In the genomic region with DNA sequence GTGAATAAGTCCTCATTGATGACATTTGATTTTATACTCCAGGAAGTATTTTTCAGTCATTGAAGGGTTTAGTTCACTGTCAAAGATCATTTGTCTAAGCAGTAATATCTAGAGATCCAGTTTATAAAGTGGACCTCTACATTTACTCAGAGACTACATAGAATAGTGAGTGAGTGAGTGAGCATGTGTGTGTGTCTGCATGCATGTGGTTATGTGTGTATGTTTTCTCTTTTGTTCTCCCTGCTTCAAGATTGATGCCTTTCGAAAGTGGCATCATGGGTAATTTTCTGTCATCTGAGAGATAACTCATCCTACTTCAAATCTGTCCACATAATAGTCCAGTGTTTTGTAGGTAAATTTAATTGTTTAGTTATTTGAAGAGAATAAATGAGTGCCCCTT, we compare ENCODE assay signal across 1 cellular context.
TF ChIP-seq lines count a peak whose summit lies in the region.

No MANE protein-coding gene starts in this region.

TF ChIP-seq in WTC11, 78 proteins besides CTCF, POLR2A, EP300 and RAD21 (continued from another document):
- TF ChIP-seq, protein P1, sequence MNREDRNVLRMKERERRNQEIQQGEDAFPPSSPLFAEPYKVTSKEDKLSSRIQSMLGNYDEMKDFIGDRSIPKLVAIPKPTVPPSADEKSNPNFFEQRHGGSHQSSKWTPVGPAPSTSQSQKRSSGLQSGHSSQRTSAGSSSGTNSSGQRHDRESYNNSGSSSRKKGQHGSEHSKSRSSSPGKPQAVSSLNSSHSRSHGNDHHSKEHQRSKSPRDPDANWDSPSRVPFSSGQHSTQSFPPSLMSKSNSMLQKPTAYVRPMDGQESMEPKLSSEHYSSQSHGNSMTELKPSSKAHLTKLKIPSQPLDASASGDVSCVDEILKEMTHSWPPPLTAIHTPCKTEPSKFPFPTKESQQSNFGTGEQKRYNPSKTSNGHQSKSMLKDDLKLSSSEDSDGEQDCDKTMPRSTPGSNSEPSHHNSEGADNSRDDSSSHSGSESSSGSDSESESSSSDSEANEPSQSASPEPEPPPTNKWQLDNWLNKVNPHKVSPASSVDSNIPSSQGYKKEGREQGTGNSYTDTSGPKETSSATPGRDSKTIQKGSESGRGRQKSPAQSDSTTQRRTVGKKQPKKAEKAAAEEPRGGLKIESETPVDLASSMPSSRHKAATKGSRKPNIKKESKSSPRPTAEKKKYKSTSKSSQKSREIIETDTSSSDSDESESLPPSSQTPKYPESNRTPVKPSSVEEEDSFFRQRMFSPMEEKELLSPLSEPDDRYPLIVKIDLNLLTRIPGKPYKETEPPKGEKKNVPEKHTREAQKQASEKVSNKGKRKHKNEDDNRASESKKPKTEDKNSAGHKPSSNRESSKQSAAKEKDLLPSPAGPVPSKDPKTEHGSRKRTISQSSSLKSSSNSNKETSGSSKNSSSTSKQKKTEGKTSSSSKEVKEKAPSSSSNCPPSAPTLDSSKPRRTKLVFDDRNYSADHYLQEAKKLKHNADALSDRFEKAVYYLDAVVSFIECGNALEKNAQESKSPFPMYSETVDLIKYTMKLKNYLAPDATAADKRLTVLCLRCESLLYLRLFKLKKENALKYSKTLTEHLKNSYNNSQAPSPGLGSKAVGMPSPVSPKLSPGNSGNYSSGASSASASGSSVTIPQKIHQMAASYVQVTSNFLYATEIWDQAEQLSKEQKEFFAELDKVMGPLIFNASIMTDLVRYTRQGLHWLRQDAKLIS (CRISPR knock-in tag; IDR thresholded peaks at IDR 0.05; ENCODE audit: borderline replicate concordance): no peak
- TF ChIP-seq, protein P2, sequence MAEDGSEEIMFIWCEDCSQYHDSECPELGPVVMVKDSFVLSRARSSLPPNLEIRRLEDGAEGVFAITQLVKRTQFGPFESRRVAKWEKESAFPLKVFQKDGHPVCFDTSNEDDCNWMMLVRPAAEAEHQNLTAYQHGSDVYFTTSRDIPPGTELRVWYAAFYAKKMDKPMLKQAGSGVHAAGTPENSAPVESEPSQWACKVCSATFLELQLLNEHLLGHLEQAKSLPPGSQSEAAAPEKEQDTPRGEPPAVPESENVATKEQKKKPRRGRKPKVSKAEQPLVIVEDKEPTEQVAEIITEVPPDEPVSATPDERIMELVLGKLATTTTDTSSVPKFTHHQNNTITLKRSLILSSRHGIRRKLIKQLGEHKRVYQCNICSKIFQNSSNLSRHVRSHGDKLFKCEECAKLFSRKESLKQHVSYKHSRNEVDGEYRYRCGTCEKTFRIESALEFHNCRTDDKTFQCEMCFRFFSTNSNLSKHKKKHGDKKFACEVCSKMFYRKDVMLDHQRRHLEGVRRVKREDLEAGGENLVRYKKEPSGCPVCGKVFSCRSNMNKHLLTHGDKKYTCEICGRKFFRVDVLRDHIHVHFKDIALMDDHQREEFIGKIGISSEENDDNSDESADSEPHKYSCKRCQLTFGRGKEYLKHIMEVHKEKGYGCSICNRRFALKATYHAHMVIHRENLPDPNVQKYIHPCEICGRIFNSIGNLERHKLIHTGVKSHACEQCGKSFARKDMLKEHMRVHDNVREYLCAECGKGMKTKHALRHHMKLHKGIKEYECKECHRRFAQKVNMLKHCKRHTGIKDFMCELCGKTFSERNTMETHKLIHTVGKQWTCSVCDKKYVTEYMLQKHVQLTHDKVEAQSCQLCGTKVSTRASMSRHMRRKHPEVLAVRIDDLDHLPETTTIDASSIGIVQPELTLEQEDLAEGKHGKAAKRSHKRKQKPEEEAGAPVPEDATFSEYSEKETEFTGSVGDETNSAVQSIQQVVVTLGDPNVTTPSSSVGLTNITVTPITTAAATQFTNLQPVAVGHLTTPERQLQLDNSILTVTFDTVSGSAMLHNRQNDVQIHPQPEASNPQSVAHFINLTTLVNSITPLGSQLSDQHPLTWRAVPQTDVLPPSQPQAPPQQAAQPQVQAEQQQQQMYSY (CRISPR knock-in tag; IDR thresholded peaks at IDR 0.05): no peak
- TF ChIP-seq CBFB (CRISPR knock-in tag; IDR thresholded peaks at IDR 0.05; ENCODE audit: low read depth) (no peak), NFATC4 (CRISPR knock-in tag; IDR thresholded peaks at IDR 0.05) (no peak), KAT7 (CRISPR knock-in tag; IDR thresholded peaks at IDR 0.05; ENCODE audit: borderline replicate concordance) (no peak), TEAD1 (CRISPR knock-in tag; IDR thresholded peaks at IDR 0.05) (no peak)
- TF ChIP-seq, protein P3, sequence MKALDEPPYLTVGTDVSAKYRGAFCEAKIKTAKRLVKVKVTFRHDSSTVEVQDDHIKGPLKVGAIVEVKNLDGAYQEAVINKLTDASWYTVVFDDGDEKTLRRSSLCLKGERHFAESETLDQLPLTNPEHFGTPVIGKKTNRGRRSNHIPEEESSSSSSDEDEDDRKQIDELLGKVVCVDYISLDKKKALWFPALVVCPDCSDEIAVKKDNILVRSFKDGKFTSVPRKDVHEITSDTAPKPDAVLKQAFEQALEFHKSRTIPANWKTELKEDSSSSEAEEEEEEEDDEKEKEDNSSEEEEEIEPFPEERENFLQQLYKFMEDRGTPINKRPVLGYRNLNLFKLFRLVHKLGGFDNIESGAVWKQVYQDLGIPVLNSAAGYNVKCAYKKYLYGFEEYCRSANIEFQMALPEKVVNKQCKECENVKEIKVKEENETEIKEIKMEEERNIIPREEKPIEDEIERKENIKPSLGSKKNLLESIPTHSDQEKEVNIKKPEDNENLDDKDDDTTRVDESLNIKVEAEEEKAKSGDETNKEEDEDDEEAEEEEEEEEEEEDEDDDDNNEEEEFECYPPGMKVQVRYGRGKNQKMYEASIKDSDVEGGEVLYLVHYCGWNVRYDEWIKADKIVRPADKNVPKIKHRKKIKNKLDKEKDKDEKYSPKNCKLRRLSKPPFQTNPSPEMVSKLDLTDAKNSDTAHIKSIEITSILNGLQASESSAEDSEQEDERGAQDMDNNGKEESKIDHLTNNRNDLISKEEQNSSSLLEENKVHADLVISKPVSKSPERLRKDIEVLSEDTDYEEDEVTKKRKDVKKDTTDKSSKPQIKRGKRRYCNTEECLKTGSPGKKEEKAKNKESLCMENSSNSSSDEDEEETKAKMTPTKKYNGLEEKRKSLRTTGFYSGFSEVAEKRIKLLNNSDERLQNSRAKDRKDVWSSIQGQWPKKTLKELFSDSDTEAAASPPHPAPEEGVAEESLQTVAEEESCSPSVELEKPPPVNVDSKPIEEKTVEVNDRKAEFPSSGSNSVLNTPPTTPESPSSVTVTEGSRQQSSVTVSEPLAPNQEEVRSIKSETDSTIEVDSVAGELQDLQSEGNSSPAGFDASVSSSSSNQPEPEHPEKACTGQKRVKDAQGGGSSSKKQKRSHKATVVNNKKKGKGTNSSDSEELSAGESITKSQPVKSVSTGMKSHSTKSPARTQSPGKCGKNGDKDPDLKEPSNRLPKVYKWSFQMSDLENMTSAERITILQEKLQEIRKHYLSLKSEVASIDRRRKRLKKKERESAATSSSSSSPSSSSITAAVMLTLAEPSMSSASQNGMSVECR (CRISPR knock-in tag; IDR thresholded peaks at IDR 0.05; ENCODE audit: borderline replicate concordance): no peak
- TF ChIP-seq, protein P4, sequence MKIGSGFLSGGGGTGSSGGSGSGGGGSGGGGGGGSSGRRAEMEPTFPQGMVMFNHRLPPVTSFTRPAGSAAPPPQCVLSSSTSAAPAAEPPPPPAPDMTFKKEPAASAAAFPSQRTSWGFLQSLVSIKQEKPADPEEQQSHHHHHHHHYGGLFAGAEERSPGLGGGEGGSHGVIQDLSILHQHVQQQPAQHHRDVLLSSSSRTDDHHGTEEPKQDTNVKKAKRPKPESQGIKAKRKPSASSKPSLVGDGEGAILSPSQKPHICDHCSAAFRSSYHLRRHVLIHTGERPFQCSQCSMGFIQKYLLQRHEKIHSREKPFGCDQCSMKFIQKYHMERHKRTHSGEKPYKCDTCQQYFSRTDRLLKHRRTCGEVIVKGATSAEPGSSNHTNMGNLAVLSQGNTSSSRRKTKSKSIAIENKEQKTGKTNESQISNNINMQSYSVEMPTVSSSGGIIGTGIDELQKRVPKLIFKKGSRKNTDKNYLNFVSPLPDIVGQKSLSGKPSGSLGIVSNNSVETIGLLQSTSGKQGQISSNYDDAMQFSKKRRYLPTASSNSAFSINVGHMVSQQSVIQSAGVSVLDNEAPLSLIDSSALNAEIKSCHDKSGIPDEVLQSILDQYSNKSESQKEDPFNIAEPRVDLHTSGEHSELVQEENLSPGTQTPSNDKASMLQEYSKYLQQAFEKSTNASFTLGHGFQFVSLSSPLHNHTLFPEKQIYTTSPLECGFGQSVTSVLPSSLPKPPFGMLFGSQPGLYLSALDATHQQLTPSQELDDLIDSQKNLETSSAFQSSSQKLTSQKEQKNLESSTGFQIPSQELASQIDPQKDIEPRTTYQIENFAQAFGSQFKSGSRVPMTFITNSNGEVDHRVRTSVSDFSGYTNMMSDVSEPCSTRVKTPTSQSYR (CRISPR knock-in tag; IDR thresholded peaks at IDR 0.05): no peak
- TF ChIP-seq, protein P5, sequence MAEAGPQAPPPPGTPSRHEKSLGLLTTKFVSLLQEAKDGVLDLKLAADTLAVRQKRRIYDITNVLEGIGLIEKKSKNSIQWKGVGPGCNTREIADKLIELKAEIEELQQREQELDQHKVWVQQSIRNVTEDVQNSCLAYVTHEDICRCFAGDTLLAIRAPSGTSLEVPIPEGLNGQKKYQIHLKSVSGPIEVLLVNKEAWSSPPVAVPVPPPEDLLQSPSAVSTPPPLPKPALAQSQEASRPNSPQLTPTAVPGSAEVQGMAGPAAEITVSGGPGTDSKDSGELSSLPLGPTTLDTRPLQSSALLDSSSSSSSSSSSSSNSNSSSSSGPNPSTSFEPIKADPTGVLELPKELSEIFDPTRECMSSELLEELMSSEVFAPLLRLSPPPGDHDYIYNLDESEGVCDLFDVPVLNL (CRISPR knock-in tag; IDR thresholded peaks at IDR 0.05; ENCODE audit: borderline replicate concordance, low read depth): no peak
- TF ChIP-seq, protein P6, sequence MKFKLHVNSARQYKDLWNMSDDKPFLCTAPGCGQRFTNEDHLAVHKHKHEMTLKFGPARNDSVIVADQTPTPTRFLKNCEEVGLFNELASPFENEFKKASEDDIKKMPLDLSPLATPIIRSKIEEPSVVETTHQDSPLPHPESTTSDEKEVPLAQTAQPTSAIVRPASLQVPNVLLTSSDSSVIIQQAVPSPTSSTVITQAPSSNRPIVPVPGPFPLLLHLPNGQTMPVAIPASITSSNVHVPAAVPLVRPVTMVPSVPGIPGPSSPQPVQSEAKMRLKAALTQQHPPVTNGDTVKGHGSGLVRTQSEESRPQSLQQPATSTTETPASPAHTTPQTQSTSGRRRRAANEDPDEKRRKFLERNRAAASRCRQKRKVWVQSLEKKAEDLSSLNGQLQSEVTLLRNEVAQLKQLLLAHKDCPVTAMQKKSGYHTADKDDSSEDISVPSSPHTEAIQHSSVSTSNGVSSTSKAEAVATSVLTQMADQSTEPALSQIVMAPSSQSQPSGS (CRISPR knock-in tag; IDR thresholded peaks at IDR 0.05; ENCODE audit: borderline replicate concordance, low read depth): no peak
- TF ChIP-seq, protein P7, sequence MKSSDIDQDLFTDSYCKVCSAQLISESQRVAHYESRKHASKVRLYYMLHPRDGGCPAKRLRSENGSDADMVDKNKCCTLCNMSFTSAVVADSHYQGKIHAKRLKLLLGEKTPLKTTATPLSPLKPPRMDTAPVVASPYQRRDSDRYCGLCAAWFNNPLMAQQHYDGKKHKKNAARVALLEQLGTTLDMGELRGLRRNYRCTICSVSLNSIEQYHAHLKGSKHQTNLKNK (CRISPR knock-in tag; IDR thresholded peaks at IDR 0.05): no peak
